In the genomic region with DNA sequence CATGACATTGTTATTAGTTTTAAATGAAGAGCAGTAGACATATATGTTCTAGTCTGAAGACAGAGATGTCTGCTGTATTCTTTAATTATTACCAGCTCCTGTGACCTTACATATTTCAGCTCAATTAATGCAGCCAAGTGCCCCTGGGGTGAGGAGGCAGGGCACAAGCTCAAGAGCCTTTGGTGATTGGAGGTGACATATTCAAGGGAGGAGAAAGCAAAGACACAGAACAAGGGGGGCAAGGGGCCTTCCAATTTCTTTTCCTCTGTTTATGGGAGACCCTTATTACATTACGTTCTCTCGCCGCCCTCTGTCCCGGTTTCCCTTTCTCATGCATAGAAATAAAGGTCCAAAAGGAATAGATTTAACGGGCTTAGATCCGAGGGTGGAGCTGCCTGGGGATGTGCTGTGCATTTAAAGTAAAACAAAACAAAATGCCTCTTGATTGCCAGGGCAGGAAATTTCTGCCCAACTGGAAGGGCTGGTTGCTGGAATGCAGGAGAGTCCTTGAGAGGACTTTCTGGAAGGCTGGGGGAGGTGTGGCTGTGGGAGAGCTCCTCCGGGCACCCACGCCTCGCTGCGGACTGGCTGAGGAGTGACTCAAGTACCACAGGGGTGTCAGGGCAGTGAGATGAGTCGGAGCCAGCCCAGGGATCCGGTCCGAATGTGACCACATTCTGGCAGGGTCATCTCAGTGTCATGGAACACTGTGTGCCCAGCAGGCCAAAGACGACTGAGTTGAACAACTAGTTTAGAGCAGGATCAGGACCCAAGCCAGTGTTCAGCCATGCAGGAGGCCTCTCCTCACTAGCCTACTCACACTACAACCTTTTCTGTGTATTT, we compare ENCODE assay signal across 10 cellular contexts. TPM values are rescaled to one million over a fixed set of nuclear protein-coding genes. Genes with fewer than 3 reads are reported as not detected.
A peak's percentile ranks its signal among the peaks of the same experiment; 100 is the strongest.
DNase-seq lines count a peak whose midpoint lies in the region; ATAC-seq, FAIRE-seq and TF ChIP-seq lines count a peak whose summit lies in the region.
"Had no signal": no experiment of that assay in that cellular context is flagged by ENCODE, and none has a peak within 500 bp of the region (broad histone marks: within the 10 kb centered on the region; RNA-seq: fewer than 3 reads in every experiment).

No MANE protein-coding gene starts in this region.

- TF ChIP-seq CTCF in K562 (IDR thresholded peaks at IDR 0.05 in 2 of 3, conservative IDR thresholded peaks at IDR 0.05 in 1 of 3; ENCODE audit: insufficient read depth in 2 of 3, low read depth in 1 of 3, low read length in 3 of 3) = peak in 1 of 3 experiments; percentile 22; a peak in 2 of 6 replicates
- no peak for TF ChIP-seq CTCF in GM13976 (IDR thresholded peaks at IDR 0.05; ENCODE audit: borderline replicate concordance, control extremely low read depth, extremely low read depth, insufficient read depth, missing control alignments)

- H3K4me1 ChIP-seq in K562 (replicated peaks in 1 of 2; ENCODE audit: control insufficient read depth in 2 of 2, insufficient read depth in 2 of 2, low read length in 2 of 2) = no peaks in the 10 kb centered on the region

- H3K9ac ChIP-seq in K562 (ENCODE audit: insufficient read depth in 1 of 2, low read depth in 2 of 2, low read length in 2 of 2) = no peak overlapping the region

- H4K20me1 ChIP-seq in K562 (replicated peaks; ENCODE audit: control insufficient read depth, insufficient read depth, low read length) = no peaks in the 10 kb centered on the region

- in situ Hi-C loops in K562 (cut with MboI) (no loop called here), GM13976 (cut with MboI; ENCODE audit: low sequenced_read_pairs, unreplicated experiment) (no loop called here)

- H3K79me2 ChIP-seq in K562 (ENCODE audit: control insufficient read depth, insufficient read depth, low read length) = no peaks in the 10 kb centered on the region

- TF ChIP-seq EP300 in K562 (IDR thresholded peaks at IDR 0.05; ENCODE audit: low read length) = no peak

- no peak overlapping the region for H3K4me2 ChIP-seq in K562 (ENCODE audit: insufficient read depth, low read length)

- intact Hi-C loops in K562 (cut with micrococcal nuclease) = no loop called here

- no peak overlapping the region for H3K4me3 ChIP-seq in K562

- WGBS in K562 (ENCODE audit: insufficient coverage, low coverage, missing lambda C conversion rate) = 0% methylated on average over 10 of the region's 14 CpGs

- peak; percentile 87 for DNase-seq in HCEC 1CT
- peak; percentile 3 to 9 (median 6) for DNase-seq in K562 (ENCODE audit: extremely low read depth in 1 of 4, low spot score in 3 of 4)
- peak; percentile 98 for DNase-seq in islet precursor cell
- peak; percentile 21 for DNase-seq in superior temporal gyrus (ENCODE audit: extremely low spot score)
- DNase-seq in GM13976 (ENCODE audit: low spot score) = no peak
- DNase-seq: T-helper 9 cell had no signal

- FAIRE-seq in K562 (lab: Jason Lieb, UNC) = no peak

- H3K27me3 ChIP-seq in K562 (ENCODE audit: control insufficient read depth in 2 of 2, insufficient read depth in 2 of 2, low read length in 2 of 2) = peaks cover 0 to 5% of the 10 kb centered on the region in 2 experiments; a peak in 2 of 5 replicates

- POLR2A ChIA-PET in K562 (lab: Yijun Ruan, JAX) = no interaction called here

- no peak overlapping the region for H2AFZ ChIP-seq in K562 (ENCODE audit: low read depth, low read length)

- ATAC-seq in K562 = no peak
- no peak for ATAC-seq in HG03469 (IDR thresholded peaks at IDR 0.05; ENCODE audit: unreplicated experiment)
- no peak for ATAC-seq in HG02852 (IDR thresholded peaks at IDR 0.05; ENCODE audit: unreplicated experiment)
- no peak for ATAC-seq in HG02588 (IDR thresholded peaks at IDR 0.05; ENCODE audit: unreplicated experiment)

- no peak overlapping the region for H3K27ac ChIP-seq in K562 (ENCODE audit: extremely low read depth, low read depth, low read length)

- no peaks in the 10 kb centered on the region for H3K9me3 ChIP-seq in K562 (replicated peaks; ENCODE audit: control insufficient read depth, insufficient read depth, low read depth, low read length)

- H3K36me3 ChIP-seq in K562 (ENCODE audit: control insufficient read depth, insufficient read depth, low read length) = no peaks in the 10 kb centered on the region

- H3K9me1 ChIP-seq in K562 (ENCODE audit: control insufficient read depth, insufficient read depth, low read length) = no peaks in the 10 kb centered on the region

- CTCF ChIA-PET in K562 (lab: Yijun Ruan, JAX; ENCODE audit: low intra/inter-chr PET ratio) = no interaction called here

- no peak for TF ChIP-seq RAD21 in K562 (CRISPR knock-in tag; conservative IDR thresholded peaks at IDR 0.05 in 1 of 2, IDR thresholded peaks at IDR 0.05 in 1 of 2)

- no TSS peak for BruUV-seq in K562 (replicated peaks; lab: Mats Ljungman, UMichigan)

- no peak for TF ChIP-seq POLR2A in K562 (conservative IDR thresholded peaks at IDR 0.05)

TF ChIP-seq in K562, 482 proteins besides CTCF, POLR2A, EP300 and RAD21:
- TF ChIP-seq, protein P1, sequence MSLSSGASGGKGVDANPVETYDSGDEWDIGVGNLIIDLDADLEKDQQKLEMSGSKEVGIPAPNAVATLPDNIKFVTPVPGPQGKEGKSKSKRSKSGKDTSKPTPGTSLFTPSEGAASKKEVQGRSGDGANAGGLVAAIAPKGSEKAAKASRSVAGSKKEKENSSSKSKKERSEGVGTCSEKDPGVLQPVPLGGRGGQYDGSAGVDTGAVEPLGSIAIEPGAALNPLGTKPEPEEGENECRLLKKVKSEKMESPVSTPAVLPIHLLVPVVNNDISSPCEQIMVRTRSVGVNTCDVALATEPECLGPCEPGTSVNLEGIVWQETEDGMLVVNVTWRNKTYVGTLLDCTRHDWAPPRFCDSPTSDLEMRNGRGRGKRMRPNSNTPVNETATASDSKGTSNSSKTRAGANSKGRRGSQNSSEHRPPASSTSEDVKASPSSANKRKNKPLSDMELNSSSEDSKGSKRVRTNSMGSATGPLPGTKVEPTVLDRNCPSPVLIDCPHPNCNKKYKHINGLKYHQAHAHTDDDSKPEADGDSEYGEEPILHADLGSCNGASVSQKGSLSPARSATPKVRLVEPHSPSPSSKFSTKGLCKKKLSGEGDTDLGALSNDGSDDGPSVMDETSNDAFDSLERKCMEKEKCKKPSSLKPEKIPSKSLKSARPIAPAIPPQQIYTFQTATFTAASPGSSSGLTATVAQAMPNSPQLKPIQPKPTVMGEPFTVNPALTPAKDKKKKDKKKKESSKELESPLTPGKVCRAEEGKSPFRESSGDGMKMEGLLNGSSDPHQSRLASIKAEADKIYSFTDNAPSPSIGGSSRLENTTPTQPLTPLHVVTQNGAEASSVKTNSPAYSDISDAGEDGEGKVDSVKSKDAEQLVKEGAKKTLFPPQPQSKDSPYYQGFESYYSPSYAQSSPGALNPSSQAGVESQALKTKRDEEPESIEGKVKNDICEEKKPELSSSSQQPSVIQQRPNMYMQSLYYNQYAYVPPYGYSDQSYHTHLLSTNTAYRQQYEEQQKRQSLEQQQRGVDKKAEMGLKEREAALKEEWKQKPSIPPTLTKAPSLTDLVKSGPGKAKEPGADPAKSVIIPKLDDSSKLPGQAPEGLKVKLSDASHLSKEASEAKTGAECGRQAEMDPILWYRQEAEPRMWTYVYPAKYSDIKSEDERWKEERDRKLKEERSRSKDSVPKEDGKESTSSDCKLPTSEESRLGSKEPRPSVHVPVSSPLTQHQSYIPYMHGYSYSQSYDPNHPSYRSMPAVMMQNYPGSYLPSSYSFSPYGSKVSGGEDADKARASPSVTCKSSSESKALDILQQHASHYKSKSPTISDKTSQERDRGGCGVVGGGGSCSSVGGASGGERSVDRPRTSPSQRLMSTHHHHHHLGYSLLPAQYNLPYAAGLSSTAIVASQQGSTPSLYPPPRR (CRISPR knock-in tag; IDR thresholded peaks at IDR 0.05; ENCODE audit: borderline replicate concordance) = no peak
- TF ChIP-seq L3MBTL2 (IDR thresholded peaks at IDR 0.05) = no peak
- TF ChIP-seq, protein P2, sequence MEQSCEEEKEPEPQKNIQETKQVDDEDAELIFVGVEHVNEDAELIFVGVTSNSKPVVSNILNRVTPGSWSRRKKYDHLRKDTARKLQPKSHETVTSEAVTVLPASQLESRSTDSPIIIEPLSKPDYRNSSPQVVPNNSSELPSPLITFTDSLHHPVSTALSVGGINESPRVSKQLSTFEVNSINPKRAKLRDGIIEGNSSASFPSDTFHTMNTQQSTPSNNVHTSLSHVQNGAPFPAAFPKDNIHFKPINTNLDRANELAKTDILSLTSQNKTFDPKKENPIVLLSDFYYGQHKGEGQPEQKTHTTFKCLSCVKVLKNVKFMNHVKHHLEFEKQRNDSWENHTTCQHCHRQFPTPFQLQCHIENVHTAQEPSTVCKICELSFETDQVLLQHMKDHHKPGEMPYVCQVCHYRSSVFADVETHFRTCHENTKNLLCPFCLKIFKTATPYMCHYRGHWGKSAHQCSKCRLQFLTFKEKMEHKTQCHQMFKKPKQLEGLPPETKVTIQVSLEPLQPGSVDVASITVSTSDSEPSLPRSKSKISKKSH (CRISPR knock-in tag; IDR thresholded peaks at IDR 0.05) = no peak

RNA-seq across cellular contexts. Expression of a gene that starts 32.1 kb away (rescaled TPM):
- total RNA-seq in K562 (2011; cell fraction: chromatin; rRNA removed; ENCODE audit: low replicate concordance) = not detected in 2 replicates
- not detected in 2 replicates for total RNA-seq in K562 (2011; cell fraction: nucleolus; rRNA removed)
- not detected in 2 replicates for total RNA-seq in K562 (2011; cell fraction: nucleoplasm; rRNA removed)
- not detected in 2 replicates for total RNA-seq in K562 (2014; rRNA removed)
- total RNA-seq in K562 (2014; rRNA removed; fragmentation: Illumina TruSeq; extraction: Trizol) = not detected in 2 replicates
- not detected in 2 replicates for total RNA-seq in K562 (2015; rRNA removed; fragmentation: Illumina TruSeq; extraction: Trizol)
- not detected in 2 replicates for total RNA-seq in K562 (2021)
- polyA plus RNA-seq in K562 (2011; rRNA removed) = not detected in 2 replicates
- not detected in 2 replicates for polyA plus RNA-seq in K562 (2011; cell fraction: cytosol; rRNA removed)
- not detected in 2 replicates for polyA plus RNA-seq in K562 (2011; cell fraction: nucleus; rRNA removed)
- not detected in 2 replicates for polyA plus RNA-seq in K562 (2012)
- polyA plus RNA-seq in K562 (2014; fragmentation: Illumina TruSeq; extraction: Trizol) = not detected in 2 replicates
- polyA plus RNA-seq in K562 (2014; fragmentation: Nextera tagmentation; extraction: Ambion mirVana) = not detected
- not detected in 2 replicates for polyA plus RNA-seq in K562 (2014; rRNA removed)
- polyA minus RNA-seq in K562 (2011; rRNA and poly(A)+ RNA removed) = not detected in 2 replicates
- polyA minus RNA-seq in K562 (2011; cell fraction: cytosol; rRNA and poly(A)+ RNA removed) = not detected in 2 replicates
- polyA minus RNA-seq in K562 (2011; cell fraction: nucleus; rRNA and poly(A)+ RNA removed) = not detected in 2 replicates
- total RNA-seq: temporal lobe had no signal
